ENCODE assay signal across 8 cellular contexts in the genomic region with DNA sequence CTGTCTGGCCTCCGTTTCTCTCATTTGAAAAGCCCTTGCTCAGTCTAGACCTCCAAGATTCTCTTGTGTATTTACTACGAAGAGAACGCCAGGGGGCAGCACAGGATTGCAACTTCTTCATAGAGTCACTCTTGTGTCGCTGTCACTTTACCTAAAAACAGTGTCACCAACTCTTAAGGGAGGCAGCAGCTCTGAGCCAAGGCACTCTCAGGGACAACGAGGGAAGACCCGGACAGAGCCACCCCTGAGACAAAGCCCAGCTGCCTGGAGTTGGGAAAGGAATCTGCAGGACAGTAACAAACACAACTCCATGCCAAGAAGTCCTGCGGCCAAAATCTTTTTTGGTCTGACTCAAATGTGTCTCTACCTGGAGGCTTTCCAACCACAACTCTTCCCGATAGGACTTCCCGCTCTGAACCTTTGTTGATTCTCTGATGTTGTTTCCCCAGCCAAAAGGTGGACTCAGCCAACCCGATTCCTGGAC. TPM values are rescaled to one million over a fixed set of nuclear protein-coding genes. Genes with fewer than 3 reads are reported as not detected.
DNase-seq lines count a peak whose midpoint lies in the region; ATAC-seq and TF ChIP-seq lines count a peak whose summit lies in the region.

No MANE protein-coding gene starts in this region.

- ATAC-seq in GM18907 (IDR thresholded peaks at IDR 0.05; ENCODE audit: unreplicated experiment) (peak; percentile 71), HG03520 (IDR thresholded peaks at IDR 0.05; ENCODE audit: unreplicated experiment) (peak; percentile 79), memory B cell (ENCODE audit: low read depth) (peak; percentile 91)

- peak; percentile 80 for TF ChIP-seq CTCF in AG04450 (IDR thresholded peaks at IDR 0.05; ENCODE audit: low read depth, low read length)

- H3K27me3 Mint-ChIP-seq in memory B cell = peaks cover 1% of the 10 kb centered on the region

- POLR2A ChIA-PET in AG04450 (lab: Yijun Ruan, JAX) = no interaction called here

- no peaks in the 10 kb centered on the region for H3K27me3 ChIP-seq in AG04450 (ENCODE audit: control insufficient read depth, insufficient read depth, low read length)

- H3K4me3 Mint-ChIP-seq in memory B cell = no peak overlapping the region

- CTCF ChIA-PET in AG04450 (lab: Charles Lee) = interaction anchor here (0.6 to 9.1 kb wide), 24 partner anchors 9 to 903 kb away, joined by 3 to 152 read pairs (median 7); a partner anchor contains a TSS

- H3K4me3 ChIP-seq in AG04450 (ENCODE audit: low read depth, low read length) = 0 out of 2 replicates have a peak overlapping the region, but pooled peaks have one; percentile 25

- no peak overlapping the region for H3K27ac ChIP-seq in AG04450 (ENCODE audit: low read depth, low read length)

- DNase-seq in AG04450 (ENCODE audit: low read depth, low spot score) = no peak
- DNase-seq in NCI-H748 (lab: John Stamatoyannopoulos, UW; ENCODE audit: unreplicated experiment) = peak; percentile 83
- DNase-seq in activated CD4-positive, alpha-beta T cell treated with anti-CD3 and anti-CD28 coated beads, Interleukin-2, amount 50 U/mL, for 4 hours = peak; percentile 78 to 79
- DNase-seq in ecto neural progenitor cell (ENCODE audit: low spot score) = peak; percentile 84
- peak; percentile 64 to 75 for DNase-seq in memory B cell (ENCODE audit: low spot score in 2 of 2)
- peak; percentile 67 for DNase-seq in stimulated activated CD8-positive, alpha-beta memory T cell treated with anti-CD3 and anti-CD28 coated beads, Interleukin-15, amount 100 ng/mL, for 1 hour (ENCODE audit: low read depth)

- no peak overlapping the region for H3K27ac Mint-ChIP-seq in memory B cell

- H3K9me3 ChIP-seq in AG04450 (ENCODE audit: control insufficient read depth, insufficient read depth, low read length) = no peaks in the 10 kb centered on the region

- peaks cover 2% of the 10 kb centered on the region for H3K36me3 Mint-ChIP-seq in memory B cell

- H3K4me1 Mint-ChIP-seq in memory B cell = peaks cover 15% of the 10 kb centered on the region

- H3K9me3 Mint-ChIP-seq in memory B cell = no peaks in the 10 kb centered on the region

RNA-seq across cellular contexts. Expression of a gene that starts 9.6 kb away (rescaled TPM):
- 18.5 and 28.2 TPM in 2 replicates for polyA plus RNA-seq in AG04450 (2011; rRNA removed)
- polyA minus RNA-seq in AG04450 (2011; rRNA and poly(A)+ RNA removed) = 5.0 and 10.6 TPM in 2 replicates

RNA-seq across cellular contexts. Expression of a gene that starts 9.9 kb away (rescaled TPM):
- 0.07 and 0.10 TPM in 2 replicates for polyA plus RNA-seq in AG04450 (2011; rRNA removed)
- 0.09 TPM in 1 of 2 replicates, not detected in the other for polyA minus RNA-seq in AG04450 (2011; rRNA and poly(A)+ RNA removed)

RNA-seq across cellular contexts. Expression of a gene that starts 43.2 kb away (rescaled TPM):
- polyA plus RNA-seq in AG04450 (2011; rRNA removed) = 1.7 and 2.1 TPM in 2 replicates
- polyA minus RNA-seq in AG04450 (2011; rRNA and poly(A)+ RNA removed) = 2.7 and 3.4 TPM in 2 replicates

RNA-seq across cellular contexts. Expression of a gene that starts 57.6 kb away (rescaled TPM):
- 7.8 and 9.0 TPM in 2 replicates for polyA plus RNA-seq in AG04450 (2011; rRNA removed)
- 9.3 and 12.2 TPM in 2 replicates for polyA minus RNA-seq in AG04450 (2011; rRNA and poly(A)+ RNA removed)
